In genomic region chr10:28879875-28880381, GRCh38 we compare ENCODE assay signal across 16 cellular contexts.
DNase-seq lines count a peak whose midpoint lies in the region; ATAC-seq and TF ChIP-seq lines count a peak whose summit lies in the region.
"Had no signal": no experiment of that assay in that cellular context is flagged by ENCODE, and none has a peak within 500 bp of the region (broad histone marks: within the 10 kb centered on the region; RNA-seq: fewer than 3 reads in every experiment).

No MANE protein-coding gene starts in this region.

- H4K8ac ChIP-seq in trophoblast cell (ENCODE audit: low read depth, low read length), result peak overlapping the region; percentile 54

- no peaks in the 10 kb centered on the region for H3K36me3 ChIP-seq in trophoblast cell (ENCODE audit: control insufficient read depth in 1 of 2, insufficient read depth in 2 of 2, low read length in 2 of 2)

- H3K23ac ChIP-seq in trophoblast cell (ENCODE audit: low read length), result no peak overlapping the region

- peaks cover 2% of the 10 kb centered on the region for H3K79me1 ChIP-seq in trophoblast cell (ENCODE audit: low read length)

- H3K18ac ChIP-seq in trophoblast cell (ENCODE audit: low read length), result peak overlapping the region; percentile 78

- DNase-seq in AG20443 (ENCODE audit: low spot score), result peak; percentile 69
- peak; percentile 5 to 65 for DNase-seq in cardiac fibroblast (ENCODE audit: low read depth in 2 of 2)
- peak; percentile 25 for DNase-seq in hepatic stellate cell (ENCODE audit: low spot score)
- DNase-seq in trophoblast cell, result no peak
- no peak for DNase-seq in T-helper 1 cell
- no peak for DNase-seq in NCI-H526 treated with DMSO at 0.1 percent for 48 hours (lab: John Stamatoyannopoulos, UW)
- DNase-seq: activated CD4-positive, alpha-beta T cell treated with anti-CD3 and anti-CD28 coated beads, Interleukin-2, amount 10 ng/mL, durations not matched to agents 24 days and 14 days; activated T-cell treated with anti-CD3 and anti-CD28 coated beads, Interleukin-2, amount 50 U/mL, for 48 hours; NCI-H2029; NCI-H82; RPMI8226; stimulated activated naive CD8-positive, alpha-beta T cell treated with anti-CD3 and anti-CD28 coated beads, Interleukin-15, Interleukin-2, amounts not matched to agents 100 U/mL and 50 U/mL, for 24 hours had no signal

- peak overlapping the region; percentile 18 for H4K12ac ChIP-seq in trophoblast cell (ENCODE audit: low read depth, low read length)

- no peaks in the 10 kb centered on the region for H3K9me3 ChIP-seq in trophoblast cell (ENCODE audit: insufficient read depth, low read depth, low read length)
- H3K9me3 ChIP-seq: A549 had no signal

- peak overlapping the region; percentile 68 for H2BK5ac ChIP-seq in trophoblast cell (ENCODE audit: low read depth, low read length, poor library complexity)

- peaks cover 3 to 7% of the 10 kb centered on the region in 2 experiments for H3K4me1 ChIP-seq in trophoblast cell (ENCODE audit: control insufficient read depth in 1 of 2, insufficient read depth in 2 of 2, low read length in 2 of 2)

- H3K14ac ChIP-seq in trophoblast cell (ENCODE audit: low read length), result no peak overlapping the region

- peak overlapping the region; percentile 62 for H4K91ac ChIP-seq in trophoblast cell (ENCODE audit: low read depth, low read length)

- H3K4me3 ChIP-seq in cardiac fibroblast (replicated peaks in 1 of 2; ENCODE audit: low read depth in 2 of 2, low read length in 2 of 2) (no peak overlapping the region), trophoblast cell (ENCODE audit: low read depth, low read length) (no peak overlapping the region)
- H3K4me3 ChIP-seq: A549 had no signal

- peak overlapping the region; percentile 94 for H2BK12ac ChIP-seq in trophoblast cell (ENCODE audit: low read length)

- peak overlapping the region; percentile 97 for H2AK5ac ChIP-seq in trophoblast cell (ENCODE audit: low read length)

- no peaks in the 10 kb centered on the region for H3K27me3 ChIP-seq in trophoblast cell (ENCODE audit: insufficient read depth, low read length)

- H3K9ac ChIP-seq in trophoblast cell (ENCODE audit: low read length), result no peak overlapping the region

- no peak overlapping the region for H3K4me2 ChIP-seq in trophoblast cell (ENCODE audit: low read length)
- H3K4me2 ChIP-seq: A549 had no signal

- no peaks in the 10 kb centered on the region for H3K79me2 ChIP-seq in trophoblast cell (ENCODE audit: control insufficient read depth, insufficient read depth, low read length, poor library complexity)

- no peak for TF ChIP-seq CTCF in cardiac fibroblast (IDR thresholded peaks at IDR 0.05; ENCODE audit: low read depth, low read length)

- no peak overlapping the region for H3K27ac ChIP-seq in trophoblast cell (ENCODE audit: low read depth, low read length)

- peak overlapping the region; percentile 87 for H2AFZ ChIP-seq in trophoblast cell (ENCODE audit: insufficient read depth, low read length, poor library complexity)

- ATAC-seq in GM18520 (IDR thresholded peaks at IDR 0.05; ENCODE audit: unreplicated experiment), result no peak
- no peak for ATAC-seq in GM21619 (IDR thresholded peaks at IDR 0.05; ENCODE audit: unreplicated experiment)
- ATAC-seq: A549; HCT116; stimulated activated naive CD8-positive, alpha-beta T cell treated with anti-CD3 and anti-CD28 coated beads, Interleukin-15, Interleukin-2, amounts not matched to agents 100 U/mL and 50 U/mL, for 24 hours had no signal

- peak overlapping the region; percentile 58 for H2BK120ac ChIP-seq in trophoblast cell (ENCODE audit: insufficient read depth, low read length, poor library complexity)

- peak overlapping the region; percentile 62 for H3K4ac ChIP-seq in trophoblast cell (ENCODE audit: low read depth, low read length)

- no CpG with 5 or more reads among the region's 14 CpGs for WGBS in trophoblast cell (ENCODE audit: extremely low coverage, insufficient coverage, insufficient read length)

Comparison
In these comparisons a context has a peak if more than half of its experiments do, and no peak if none do; other contexts are left out.
1. DNase-seq: peak in AG20443 (single experiment), cardiac fibroblast (2 of 2) and hepatic stellate cell (single experiment); none in trophoblast cell (0 of 2), T-helper 1 cell (0 of 5) and NCI-H526 treated with DMSO at 0.1 percent for 48 hours (single experiment).